ENCODE assay signal across 26 cellular contexts in genomic region chr18:23332356-23332755, GRCh38.
"Had no signal": no experiment of that assay in that cellular context is flagged by ENCODE, and none has a peak within 500 bp of the region (broad histone marks: within the 10 kb centered on the region; RNA-seq: fewer than 3 reads in every experiment).

No MANE protein-coding gene starts in this region.

- H3K27ac ChIP-seq: dorsolateral prefrontal cortex, epithelial cell of prostate, gastrocnemius medialis, neutrophil, parathyroid adenoma, right lobe of liver, stomach, thyroid gland, vagina had no signal

- H3K4me3 Mint-ChIP-seq: endodermal cell; memory B cell; natural killer cell treated with Interleukin-12 subunit alpha and Interleukin-12 subunit beta and Interleukin-15 and Interleukin-18, amount 100 ng/mL, for 72 hours; neural crest cell had no signal

- ATAC-seq: esophagus mucosa; gastrocnemius medialis; left ventricle myocardium superior; natural killer cell treated with Interleukin-12 subunit alpha and Interleukin-12 subunit beta and Interleukin-15 and Interleukin-18, amount 100 ng/mL, for 72 hours; right lobe of liver had no signal

- DNase-seq: dorsolateral prefrontal cortex; effector CD4-positive, alpha-beta T cell; endodermal cell; foreskin fibroblast; gastrocnemius medialis; head of caudate nucleus; left ventricle myocardium superior; lower lobe of right lung; right lobe of liver; small intestine; stimulated activated CD4-positive, alpha-beta T cell treated with anti-CD3 and anti-CD28 coated beads, Interleukin-15, amount 100 ng/mL, for 24 hours; stimulated activated CD4-positive, alpha-beta T cell treated with anti-CD3 and anti-CD28 coated beads, Interleukin-2, amount 100 ng/mL, for 48 hours; stimulated activated naive CD4-positive, alpha-beta T cell treated with Interleukin-2 at 50 U/mL for 16 hours; stomach; thyroid gland; trophoblast cell had no signal

- H3K27ac Mint-ChIP-seq: endodermal cell; memory B cell; natural killer cell treated with Interleukin-12 subunit alpha and Interleukin-12 subunit beta and Interleukin-15 and Interleukin-18, amount 100 ng/mL, for 72 hours; progenitor cell of endocrine pancreas had no signal

- FAIRE-seq: keratinocyte, small intestine had no signal

- H3K36me3 Mint-ChIP-seq: natural killer cell treated with Interleukin-12 subunit alpha and Interleukin-12 subunit beta and Interleukin-15 and Interleukin-18, amount 100 ng/mL, for 72 hours had no signal

- H3K9me3 Mint-ChIP-seq: neural crest cell had no signal

- H3K27me3 Mint-ChIP-seq: memory B cell; natural killer cell treated with Interleukin-12 subunit alpha and Interleukin-12 subunit beta and Interleukin-15 and Interleukin-18, amount 100 ng/mL, for 72 hours; progenitor cell of endocrine pancreas had no signal
